10 cellular contexts compared by ENCODE assay signal in the genomic region with DNA sequence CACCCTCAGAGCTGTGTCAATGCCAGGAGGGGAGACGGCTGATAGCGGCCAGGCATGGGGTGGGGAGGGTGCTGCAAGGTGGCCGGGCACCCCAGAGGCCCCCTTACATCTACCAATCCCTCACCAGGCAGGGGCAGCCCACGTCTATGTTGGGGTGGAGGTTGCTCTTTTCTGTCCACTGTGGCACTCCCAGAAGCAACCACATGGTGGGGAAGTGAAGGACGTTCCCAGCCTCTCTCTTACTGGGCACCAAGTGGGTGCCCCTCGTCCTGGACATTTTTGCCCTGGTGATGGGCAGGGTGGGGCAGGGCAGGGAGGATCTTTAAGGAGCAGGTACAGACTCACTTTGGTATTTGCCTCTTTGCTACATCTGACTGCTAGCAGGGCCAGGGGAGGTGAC. TPM values are rescaled to one million over a fixed set of nuclear protein-coding genes. Genes with fewer than 3 reads are reported as not detected.
A peak's percentile ranks its signal among the peaks of the same experiment; 100 is the strongest.
DNase-seq lines count a peak whose midpoint lies in the region; ATAC-seq and TF ChIP-seq lines count a peak whose summit lies in the region.
"Had no signal": no experiment of that assay in that cellular context is flagged by ENCODE, and none has a peak within 500 bp of the region (broad histone marks: within the 10 kb centered on the region; RNA-seq: fewer than 3 reads in every experiment).

No MANE protein-coding gene starts in this region.

- H3K27me3 ChIP-seq in cardiac muscle cell (no peaks in the 10 kb centered on the region), right lobe of liver (no peaks in the 10 kb centered on the region), sigmoid colon (no peaks in the 10 kb centered on the region)

- no peak overlapping the region for H3K4me3 Mint-ChIP-seq in chondrocyte (ENCODE audit: unreplicated experiment)

- no peaks in the 10 kb centered on the region for H3K36me3 ChIP-seq in cardiac muscle cell
- H3K36me3 ChIP-seq in right lobe of liver = no peaks in the 10 kb centered on the region
- H3K36me3 ChIP-seq in sigmoid colon = peaks cover 0 to 14% (median 0%) of the 10 kb centered on the region in 4 donors

- H3K4me1 ChIP-seq in cardiac muscle cell (ENCODE audit: low read depth) = peaks cover 16% of the 10 kb centered on the region
- H3K4me1 ChIP-seq in right lobe of liver = no peaks in the 10 kb centered on the region
- peaks cover 0 to 6% (median 3%) of the 10 kb centered on the region in 4 donors for H3K4me1 ChIP-seq in sigmoid colon

- TF ChIP-seq CTCF in cardiac muscle cell (IDR thresholded peaks at IDR 0.05; ENCODE audit: low read depth, low read length) (peak; percentile 15), chondrocyte (IDR thresholded peaks at IDR 0.05) (peak; percentile 28), right lobe of liver (IDR thresholded peaks at IDR 0.05) (peak in 2 of 4 donors; percentile 11 to 21), sigmoid colon (IDR thresholded peaks at IDR 0.05) (no peak)

- TF ChIP-seq POLR2A in right lobe of liver (IDR thresholded peaks at IDR 0.05) (no peak), sigmoid colon (IDR thresholded peaks at IDR 0.05) (no peak)

- H3K27ac ChIP-seq in cardiac muscle cell (no peak overlapping the region), right lobe of liver (no peak overlapping the region), sigmoid colon (no peak overlapping the region)
- H3K27ac ChIP-seq: A549 had no signal

- peaks cover 2% of the 10 kb centered on the region for H3K36me3 Mint-ChIP-seq in chondrocyte (ENCODE audit: low read depth)

- ATAC-seq in Right ventricle myocardium inferior = no peak
- peak; percentile 12 to 45 (median 29) for ATAC-seq in right lobe of liver

- TF ChIP-seq EP300 in sigmoid colon (IDR thresholded peaks at IDR 0.05) = no peak

- WGBS in right lobe of liver (ENCODE audit: insufficient coverage, low coverage, low lambda C conversion rate, missing lambda C conversion rate) = 56% methylated on average over 2 of the region's 6 CpGs
- 49 to 69% methylated on average over 6 of the region's 6 CpGs for WGBS in sigmoid colon, 2 donors

- H3K9me3 ChIP-seq in cardiac muscle cell (ENCODE audit: low read depth) (no peaks in the 10 kb centered on the region), right lobe of liver (no peaks in the 10 kb centered on the region), sigmoid colon (no peaks in the 10 kb centered on the region)
- H3K9me3 ChIP-seq: A549 had no signal

- H3K27ac Mint-ChIP-seq in chondrocyte (ENCODE audit: unreplicated experiment) = no peak overlapping the region

- H3K4me3 ChIP-seq in cardiac muscle cell (no peak overlapping the region), right lobe of liver (no peak overlapping the region), sigmoid colon (no peak overlapping the region)
- H3K4me3 ChIP-seq: A549 had no signal

- intact Hi-C loops in Right ventricle myocardium inferior (cut with DNase I) (no loop called here), right lobe of liver (cut with DNase I) (no loop called here), sigmoid colon (cut with DNase I) (no loop called here)

- DNase-seq in cardiac muscle cell (ENCODE audit: low read depth in 1 of 2, low spot score in 1 of 2) (no peak), Right ventricle myocardium inferior (ENCODE audit: missing footprints) (no peak), chondrocyte (ENCODE audit: low spot score) (no peak), right lobe of liver (no peak), NCI-H2107 treated with DMSO at 0.1 percent for 48 hours (lab: John Stamatoyannopoulos, UW; ENCODE audit: unreplicated experiment) (no peak), OCI-M1 (lab: John Stamatoyannopoulos, UW) (no peak), germinal center (ENCODE audit: low spot score) (no peak), sigmoid colon (no peak)
- DNase-seq: DND-41 had no signal

- H3K4me1 Mint-ChIP-seq in chondrocyte (ENCODE audit: low read depth) = peaks cover 9% of the 10 kb centered on the region

- H3K27me3 Mint-ChIP-seq in chondrocyte (ENCODE audit: low read depth) = no peaks in the 10 kb centered on the region

- no peaks in the 10 kb centered on the region for H3K9me3 Mint-ChIP-seq in chondrocyte (ENCODE audit: low read depth)

RNA-seq across cellular contexts. Expression of a gene that starts 47.5 kb away (rescaled TPM):
- 9.1 and 11.8 TPM in 2 replicates for total RNA-seq in cardiac muscle cell
- 3.7 and 5.2 TPM in 2 replicates for polyA plus RNA-seq in cardiac muscle cell
- 20.0 TPM for total RNA-seq in Right ventricle myocardium inferior
- 9.1 to 10.3 TPM (median 9.7 TPM) in 3 replicates for total RNA-seq in chondrocyte
- total RNA-seq in right lobe of liver = 1 to 10 TPM; 4.3 to 8.4 (median 6.1) TPM
- total RNA-seq in sigmoid colon = 1 to 10 TPM in 3 of 4 donors, under 1 TPM in 1; 0.16 to 1.7 (median 1.1) TPM
- 10 to 100 TPM in 1 of 3 donors, 1 to 10 TPM in 2; 2.8 to 19.0 (median 6.6) TPM for polyA plus RNA-seq in sigmoid colon

Comparison
In these comparisons a context has a peak if more than half of its experiments do, and no peak if none do; other contexts are left out.
1. CTCF ChIP-seq: peak in cardiac muscle cell (single experiment) and chondrocyte (single experiment); none in sigmoid colon (0 of 4).